In the genomic region with DNA sequence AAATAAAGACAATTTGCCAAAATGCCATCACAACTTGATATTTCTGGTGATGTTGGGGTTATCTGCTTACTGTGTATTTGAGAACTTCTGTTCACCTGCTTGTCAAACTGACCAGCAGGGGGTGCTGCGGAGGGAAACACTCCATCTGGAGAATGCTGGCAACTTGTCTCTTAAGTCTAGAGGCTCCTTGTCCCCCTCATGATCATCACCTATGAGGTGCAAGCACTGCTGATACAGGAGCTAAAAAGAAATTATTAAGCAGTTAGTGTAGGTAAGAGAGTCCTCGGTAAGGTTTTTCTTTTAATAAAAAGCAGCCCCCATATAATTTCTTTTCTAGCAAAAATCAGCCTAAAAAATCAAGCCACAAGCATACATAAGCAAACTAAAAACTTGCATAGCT, we compare ENCODE assay signal across 8 cellular contexts. TPM values are rescaled to one million over a fixed set of nuclear protein-coding genes. Genes with fewer than 3 reads are reported as not detected.
DNase-seq lines count a peak whose midpoint lies in the region; ATAC-seq, FAIRE-seq and TF ChIP-seq lines count a peak whose summit lies in the region.

No MANE protein-coding gene starts in this region.

- H3K9me3 ChIP-seq in hepatocyte (ENCODE audit: low read depth) (no peaks in the 10 kb centered on the region), spleen (no peaks in the 10 kb centered on the region)

- H3K4me3 ChIP-seq in hepatocyte (no peak overlapping the region), spleen (no peak overlapping the region)

- FAIRE-seq in HTR-8/SVneo (lab: Jason Lieb, UNC): no peak

- no peaks in the 10 kb centered on the region for H3K9me2 ChIP-seq in hepatocyte (replicated peaks; ENCODE audit: insufficient read depth)

- H3K36me3 ChIP-seq in hepatocyte (replicated peaks; ENCODE audit: insufficient read depth, low read depth) (no peaks in the 10 kb centered on the region), spleen (peaks cover 0 to 3% (median 0%) of the 10 kb centered on the region in 6 donors)

- DNase-seq in NCI-H748 (lab: John Stamatoyannopoulos, UW; ENCODE audit: unreplicated experiment) (peak; percentile 36), NCI-H748 treated with DMSO at 0.1 percent for 48 hours (lab: John Stamatoyannopoulos, UW) (no peak), SKM-1 (lab: John Stamatoyannopoulos, UW; ENCODE audit: unreplicated experiment) (peak; percentile 12), hepatocyte (ENCODE audit: low spot score) (peak; percentile 64), spleen (peak; percentile 90), HTR-8/SVneo (ENCODE audit: insufficient read length, low spot score) (no peak)
- peak; percentile 66 for DNase-seq in activated naive CD8-positive, alpha-beta T cell treated with anti-CD3 and anti-CD28 coated beads for 36 hours

- H3K4me1 ChIP-seq in hepatocyte (ENCODE audit: insufficient read depth): no peaks in the 10 kb centered on the region
- H3K4me1 ChIP-seq in spleen: peaks cover 0 to 31% (median 10%) of the 10 kb centered on the region in 6 donors

- H3K27me3 ChIP-seq in hepatocyte (no peaks in the 10 kb centered on the region), spleen (replicated peaks in 1 of 7) (peaks cover 0 to 5% (median 0%) of the 10 kb centered on the region in 7 donors)

- H3K4me1 Mint-ChIP-seq in activated naive CD8-positive, alpha-beta T cell treated with anti-CD3 and anti-CD28 coated beads for 36 hours: peaks cover 6% of the 10 kb centered on the region

- no peaks in the 10 kb centered on the region for H3K36me3 Mint-ChIP-seq in activated naive CD8-positive, alpha-beta T cell treated with anti-CD3 and anti-CD28 coated beads for 36 hours

- peak; percentile 61 for TF ChIP-seq CTCF in hepatocyte (IDR thresholded peaks at IDR 0.05; ENCODE audit: poor library complexity)
- TF ChIP-seq CTCF in spleen (IDR thresholded peaks at IDR 0.05 in 8 of 11, conservative IDR thresholded peaks at IDR 0.05 in 3 of 11): peak in 9 of 11 experiments; percentile 33 to 79 (median 72)

- H3K27ac Mint-ChIP-seq in activated naive CD8-positive, alpha-beta T cell treated with anti-CD3 and anti-CD28 coated beads for 36 hours: no peak overlapping the region

- H3K27me3 Mint-ChIP-seq in activated naive CD8-positive, alpha-beta T cell treated with anti-CD3 and anti-CD28 coated beads for 36 hours: peaks cover 22% of the 10 kb centered on the region

- H3K4me2 ChIP-seq in hepatocyte: no peak overlapping the region

- H4K20me1 ChIP-seq in hepatocyte (ENCODE audit: insufficient read depth, poor library complexity, severe bottlenecking): no peaks in the 10 kb centered on the region

- ATAC-seq in HG03045 (IDR thresholded peaks at IDR 0.05; ENCODE audit: unreplicated experiment): peak; percentile 57

- H3K9me3 Mint-ChIP-seq in activated naive CD8-positive, alpha-beta T cell treated with anti-CD3 and anti-CD28 coated beads for 36 hours: no peaks in the 10 kb centered on the region

- 33% methylated on average over 2 of the region's 2 CpGs for WGBS in hepatocyte (ENCODE audit: low lambda C conversion rate, missing lambda C conversion rate)
- 26 to 37% (median 30%) methylated on average over 2 of the region's 2 CpGs for WGBS in spleen, 5 donors

- no peaks in the 10 kb centered on the region for H3K79me2 ChIP-seq in hepatocyte

- intact Hi-C loops in spleen (cut with DNase I; ENCODE audit: low total_unique reads): loop anchor here (10.0 kb wide), 1 partner anchor 81 kb away; no protein-coding TSS in a partner anchor

- H2AFZ ChIP-seq in hepatocyte: no peak overlapping the region

- H3K4me3 Mint-ChIP-seq in activated naive CD8-positive, alpha-beta T cell treated with anti-CD3 and anti-CD28 coated beads for 36 hours: no peak overlapping the region

- TF ChIP-seq POLR2A in spleen (IDR thresholded peaks at IDR 0.05): no peak

- H3K27ac ChIP-seq in hepatocyte: no peak overlapping the region
- no peak overlapping the region for H3K27ac ChIP-seq in spleen

RNA-seq across cellular contexts. Expression of gene GLYATL1B, which starts 32.7 kb away (rescaled TPM):
- not detected for total RNA-seq in activated naive CD8-positive, alpha-beta T cell treated with anti-CD3 and anti-CD28 coated beads for 36 hours
- total RNA-seq in hepatocyte (not detected in 2 replicates), spleen (not detected)
- polyA plus RNA-seq in hepatocyte (0.28 TPM in 1 of 2 replicates, not detected in the other), spleen (not detected)

RNA-seq across cellular contexts. Expression of gene FAM111B, which starts 53.6 kb away (rescaled TPM):
- total RNA-seq in activated naive CD8-positive, alpha-beta T cell treated with anti-CD3 and anti-CD28 coated beads for 36 hours: 10 to 100 TPM; 46.1 to 50.4 TPM
- total RNA-seq in hepatocyte (4.2 and 5.4 TPM in 2 replicates), spleen (1 to 10 TPM; 1.2 to 5.8 (median 3.4) TPM)
- polyA plus RNA-seq in hepatocyte (1.8 and 2.2 TPM in 2 replicates), spleen (1 to 10 TPM; 1.1 to 2.7 (median 1.6) TPM)

Comparison
In these comparisons a context has a peak if more than half of its experiments do, and no peak if none do; other contexts are left out.
1. DNase-seq: peak in NCI-H748 (single experiment), SKM-1 (single experiment), activated naive CD8-positive, alpha-beta T cell treated with anti-CD3 and anti-CD28 coated beads for 36 hours (single experiment), hepatocyte (single experiment) and spleen (single experiment); none in NCI-H748 treated with DMSO at 0.1 percent for 48 hours (single experiment) and HTR-8/SVneo (single experiment).